Comparison of ENCODE assay signal across 23 cellular contexts in genomic region chr10:107589081-107589480, GRCh38.
A peak's percentile ranks its signal among the peaks of the same experiment; 100 is the strongest.
DNase-seq lines count a peak whose midpoint lies in the region; FAIRE-seq and TF ChIP-seq lines count a peak whose summit lies in the region.
"Had no signal": no experiment of that assay in that cellular context is flagged by ENCODE, and none has a peak within 500 bp of the region (broad histone marks: within the 10 kb centered on the region; RNA-seq: fewer than 3 reads in every experiment).

No MANE protein-coding gene starts in this region.

- no peak for FAIRE-seq in bronchial epithelial cell (lab: Jason Lieb, UNC)
- FAIRE-seq: GM12891, H54, HTR-8/SVneo, K562 had no signal

- H3K4me3 ChIP-seq in bronchial epithelial cell (ENCODE audit: low read depth, low read length) = no peak overlapping the region
- H3K4me3 ChIP-seq: K562, Peyer's patch, SK-N-MC had no signal

- peak; percentile 64 for DNase-seq in LHCN-M2 (ENCODE audit: low read depth)
- peak; percentile 20 for DNase-seq in bronchial epithelial cell (ENCODE audit: low read depth)
- DNase-seq in left kidney (ENCODE audit: low read depth, low spot score) = peak; percentile 9
- DNase-seq in NCI-H1930 (lab: John Stamatoyannopoulos, UW) = no peak
- no peak for DNase-seq in epidermal melanocyte (ENCODE audit: insufficient read length, low spot score)
- no peak for DNase-seq in NCI-H510A treated with DMSO at 0.1 percent for 48 hours (lab: John Stamatoyannopoulos, UW)
- DNase-seq in KG1 (lab: John Stamatoyannopoulos, UW) = no peak
- DNase-seq: C1 segment of cervical spinal cord; CD4-positive, alpha-beta memory T cell; COR-L47; DMS79; EL; GF-D8; MM.1S; NCI-H2029 treated with DMSO at 0.1 percent for 48 hours; NCI-H69; Peyer's patch; SIG-M5 had no signal

- H3K36me3 ChIP-seq in bronchial epithelial cell (ENCODE audit: control insufficient read depth, insufficient read depth, low read length) = no peaks in the 10 kb centered on the region
- H3K36me3 ChIP-seq: Peyer's patch had no signal

- TF ChIP-seq CTCF in bronchial epithelial cell (IDR thresholded peaks at IDR 0.05; ENCODE audit: insufficient read depth, low read length, severe bottlenecking) = no peak

- H3K27me3 ChIP-seq in bronchial epithelial cell (ENCODE audit: control insufficient read depth, insufficient read depth, low read length) = no peaks in the 10 kb centered on the region
- H3K27me3 ChIP-seq: Peyer's patch had no signal

Comparison
In these comparisons a context has a peak if more than half of its experiments do, and no peak if none do; other contexts are left out.
1. DNase-seq: peak in LHCN-M2 (single experiment), bronchial epithelial cell (single experiment) and left kidney (single experiment); none in NCI-H1930 (0 of 2), epidermal melanocyte (single experiment), NCI-H510A treated with DMSO at 0.1 percent for 48 hours (single experiment) and KG1 (single experiment).